Comparison of ENCODE assay signal across 10 cellular contexts in the genomic region with DNA sequence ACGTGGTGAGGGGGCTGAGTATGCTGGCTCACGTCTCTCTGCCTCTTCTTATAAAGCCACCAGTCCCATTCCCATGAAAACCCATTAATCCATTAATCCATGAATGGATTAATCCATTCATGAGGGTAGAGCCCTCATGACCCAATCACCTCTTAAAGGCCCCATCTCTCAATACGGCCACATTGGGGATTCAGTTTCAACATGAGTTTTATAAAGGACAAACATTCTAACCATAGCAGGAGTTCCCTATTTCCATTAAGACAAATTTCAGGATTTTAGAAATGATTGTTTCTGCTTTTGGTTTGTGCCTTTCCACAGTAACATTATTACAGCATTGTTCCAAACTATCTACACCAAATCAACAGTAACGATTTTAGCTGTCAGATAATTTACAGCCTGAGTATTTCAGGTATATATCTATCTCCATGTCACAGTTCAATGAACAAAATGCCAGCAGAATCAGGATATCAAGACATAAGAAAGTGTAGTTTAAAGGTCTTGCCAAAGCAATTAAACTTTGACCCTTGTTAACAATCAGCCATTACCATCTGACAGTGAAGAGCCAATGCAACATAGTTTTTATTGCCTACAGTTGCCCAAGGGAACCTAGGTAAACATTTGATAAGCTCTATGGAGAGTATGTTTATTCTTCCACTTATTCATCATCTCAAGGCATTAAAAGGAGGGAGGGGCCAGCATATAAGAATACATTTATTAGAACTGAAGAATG. TPM values are rescaled to one million over a fixed set of nuclear protein-coding genes. Genes with fewer than 3 reads are reported as not detected.
DNase-seq lines count a peak whose midpoint lies in the region; ATAC-seq and TF ChIP-seq lines count a peak whose summit lies in the region.
"Had no signal": no experiment of that assay in that cellular context is flagged by ENCODE, and none has a peak within 500 bp of the region (broad histone marks: within the 10 kb centered on the region; RNA-seq: fewer than 3 reads in every experiment).

No MANE protein-coding gene starts in this region.

- peaks cover 3% of the 10 kb centered on the region; the same call in 1 of the 2 replicates for H3F3A ChIP-seq in DOHH2 (ENCODE audit: control insufficient read depth, insufficient read depth)

- H3K36me3 ChIP-seq in DOHH2 (ENCODE audit: control insufficient read depth, low read length) = peaks cover 24% of the 10 kb centered on the region
- no peaks in the 10 kb centered on the region for H3K36me3 ChIP-seq in colonic mucosa

- CTCF ChIA-PET in CD4-positive, alpha-beta T cell (lab: Charles Lee) = interaction anchor here (0.6 to 1.8 kb wide), 2 partner anchors 9 to 409 kb away, joined by 3 to 5 read pairs; no protein-coding TSS in a partner anchor

- peak overlapping the region; percentile 52 for H3K4me2 ChIP-seq in DOHH2 (ENCODE audit: low read length)

- peaks cover 2% of the 10 kb centered on the region for H3K36me3 Mint-ChIP-seq in neural crest cell (ENCODE audit: low read depth)
- H3K36me3 Mint-ChIP-seq in CD4-positive, alpha-beta T cell (ENCODE audit: low read depth) = peaks cover 7% of the 10 kb centered on the region
- H3K36me3 Mint-ChIP-seq: activated CD4-positive, alpha-beta memory T cell treated with anti-CD3 and anti-CD28 coated beads for 36 hours had no signal

- peak; percentile 29 for DNase-seq in NCI-H146 (lab: John Stamatoyannopoulos, UW)
- DNase-seq in colonic mucosa = no peak
- no peak for DNase-seq in neural crest cell (ENCODE audit: low read depth, low spot score)
- DNase-seq in HPDE6-E6E7 (ENCODE audit: extremely low spot score) = no peak
- no peak for DNase-seq in CD4-positive, alpha-beta T cell
- no peak for DNase-seq in glomerular visceral epithelial cell (ENCODE audit: extremely low spot score)
- DNase-seq: activated CD4-positive, alpha-beta memory T cell treated with anti-CD3 and anti-CD28 coated beads for 36 hours had no signal

- H3K27me3 ChIP-seq in DOHH2 (ENCODE audit: control insufficient read depth, low read length) = no peaks in the 10 kb centered on the region
- no peaks in the 10 kb centered on the region for H3K27me3 ChIP-seq in colonic mucosa
- no peaks in the 10 kb centered on the region for H3K27me3 ChIP-seq in CD4-positive, alpha-beta T cell (ENCODE audit: control insufficient read depth, insufficient read depth, low read length)

- H3K4me3 Mint-ChIP-seq in neural crest cell = peak overlapping the region; percentile 36
- H3K4me3 Mint-ChIP-seq in CD4-positive, alpha-beta T cell = no peak overlapping the region
- H3K4me3 Mint-ChIP-seq: activated CD4-positive, alpha-beta memory T cell treated with anti-CD3 and anti-CD28 coated beads for 36 hours; central memory CD8-positive, alpha-beta T cell had no signal

- H3K9me3 ChIP-seq in DOHH2 (ENCODE audit: control insufficient read depth, insufficient read depth, low read length) (no peaks in the 10 kb centered on the region), colonic mucosa (no peaks in the 10 kb centered on the region)
- H3K9me3 ChIP-seq in CD4-positive, alpha-beta T cell (ENCODE audit: control insufficient read depth, low read length) = no peaks in the 10 kb centered on the region

- H3K27ac Mint-ChIP-seq in neural crest cell (ENCODE audit: unreplicated experiment) = no peak overlapping the region
- no peak overlapping the region for H3K27ac Mint-ChIP-seq in CD4-positive, alpha-beta T cell
- H3K27ac Mint-ChIP-seq: activated CD4-positive, alpha-beta memory T cell treated with anti-CD3 and anti-CD28 coated beads for 36 hours had no signal

- no peak for ATAC-seq in HG03354 (IDR thresholded peaks at IDR 0.05; ENCODE audit: poor library complexity, severe bottlenecking, unreplicated experiment)
- no peak for ATAC-seq in CD4-positive, alpha-beta T cell (ENCODE audit: poor library complexity)

- H3K4me3 ChIP-seq in DOHH2 (ENCODE audit: low read length) (peak overlapping the region; percentile 20), colonic mucosa (peak overlapping the region; percentile 2)

- intact Hi-C loops in colonic mucosa (cut with DNase I) = no loop called here
- intact Hi-C loops in CD4-positive, alpha-beta T cell (cut with DNase I, micrococcal nuclease) = no loop called here

- peaks cover 13% of the 10 kb centered on the region; the same call in 1 of the 2 replicates for H4K20me1 ChIP-seq in DOHH2 (ENCODE audit: control insufficient read depth, insufficient read depth, low read depth, low read length)

- POLR2A ChIA-PET in CD4-positive, alpha-beta T cell (lab: Charles Lee) = no interaction called here

- H3K9me2 ChIP-seq in DOHH2 (replicated peaks; ENCODE audit: control insufficient read depth, low read length) = no peaks in the 10 kb centered on the region

- H3K9ac ChIP-seq in colonic mucosa (ENCODE audit: low read depth in 2 of 2, low read length in 2 of 2) = peak overlapping the region in 1 of 2 donors; percentile 79

- no peaks in the 10 kb centered on the region for H3K9me3 Mint-ChIP-seq in neural crest cell
- no peaks in the 10 kb centered on the region for H3K9me3 Mint-ChIP-seq in CD4-positive, alpha-beta T cell
- H3K9me3 Mint-ChIP-seq: activated CD4-positive, alpha-beta memory T cell treated with anti-CD3 and anti-CD28 coated beads for 36 hours; central memory CD8-positive, alpha-beta T cell had no signal

- peaks cover 82% of the 10 kb centered on the region for H3K79me2 ChIP-seq in DOHH2 (ENCODE audit: control insufficient read depth, low read length)

- no peak for TF ChIP-seq CTCF in DOHH2 (IDR thresholded peaks at IDR 0.05; ENCODE audit: low read depth, low read length, poor library complexity, severe bottlenecking)
- no peak for TF ChIP-seq CTCF in colonic mucosa (IDR thresholded peaks at IDR 0.05)
- no peak for TF ChIP-seq CTCF in neural crest cell (conservative IDR thresholded peaks at IDR 0.05)
- no peak for TF ChIP-seq CTCF in CD4-positive, alpha-beta T cell (IDR thresholded peaks at IDR 0.05)

- peaks cover 54% of the 10 kb centered on the region for H3K4me1 Mint-ChIP-seq in neural crest cell
- peaks cover 36% of the 10 kb centered on the region for H3K4me1 Mint-ChIP-seq in CD4-positive, alpha-beta T cell (ENCODE audit: low read depth)

- no peak overlapping the region for H3K27ac ChIP-seq in DOHH2 (ENCODE audit: low read depth, low read length)
- peak overlapping the region; percentile 94 for H3K27ac ChIP-seq in colonic mucosa
- no peak overlapping the region for H3K27ac ChIP-seq in CD4-positive, alpha-beta T cell (ENCODE audit: low read depth, low read length)

- peaks cover 48% of the 10 kb centered on the region for H3K4me1 ChIP-seq in DOHH2 (ENCODE audit: control insufficient read depth, low read length)
- H3K4me1 ChIP-seq in colonic mucosa = peaks cover 31% of the 10 kb centered on the region

- no peaks in the 10 kb centered on the region for H3K27me3 Mint-ChIP-seq in neural crest cell (ENCODE audit: low read depth)
- H3K27me3 Mint-ChIP-seq in CD4-positive, alpha-beta T cell = no peaks in the 10 kb centered on the region
- H3K27me3 Mint-ChIP-seq: activated CD4-positive, alpha-beta memory T cell treated with anti-CD3 and anti-CD28 coated beads for 36 hours; central memory CD8-positive, alpha-beta T cell had no signal

RNA-seq across cellular contexts. Expression of gene TSPAN3, which starts 3.8 kb away (rescaled TPM):
- 100 to 1,000 TPM; 594 to 841 TPM for total RNA-seq in colonic mucosa
- total RNA-seq in neural crest cell = 258 and 259 TPM in 2 replicates
- total RNA-seq in CD4-positive, alpha-beta T cell = 10 to 100 TPM; 14.7 to 15.5 TPM

Comparison
In these comparisons a context has a peak if more than half of its experiments do, and no peak if none do; other contexts are left out.
1. RNA of gene TSPAN3, which starts 3.8 kb away (total RNA-seq): 594 to 841 TPM in colonic mucosa and 258 to 259 TPM in neural crest cell; 14.7 to 15.5 TPM in CD4-positive, alpha-beta T cell; every median in the first group is over 10 times any median in the second.